In the genomic region with DNA sequence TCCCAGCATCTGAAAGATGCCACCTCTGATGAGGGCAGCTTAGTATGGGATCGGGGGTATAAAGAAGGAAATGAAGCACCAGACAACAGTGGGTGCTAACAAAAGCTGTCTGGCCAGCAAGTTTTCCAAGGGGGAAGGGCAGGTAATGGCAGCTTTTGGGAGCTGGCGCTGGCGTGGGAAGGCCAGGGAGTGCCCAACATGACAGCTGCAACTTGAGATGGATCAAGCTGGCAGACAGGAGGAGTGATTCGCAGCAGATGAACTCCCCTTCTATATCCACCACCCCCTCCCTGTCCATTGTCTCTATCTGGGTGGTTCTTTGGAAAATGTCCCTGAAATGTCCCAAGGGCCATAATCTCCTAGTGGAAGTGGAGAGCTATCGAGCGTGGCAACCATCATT, we compare ENCODE assay signal across 17 cellular contexts.
"Had no signal": no experiment of that assay in that cellular context is flagged by ENCODE, and none has a peak within 500 bp of the region (broad histone marks: within the 10 kb centered on the region; RNA-seq: fewer than 3 reads in every experiment).

No MANE protein-coding gene starts in this region.

- H3K27ac Mint-ChIP-seq: activated naive CD8-positive, alpha-beta T cell treated with anti-CD3 and anti-CD28 coated beads for 36 hours had no signal

- H3K27me3 ChIP-seq: dorsolateral prefrontal cortex, esophagus squamous epithelium, heart left ventricle, stomach had no signal

- H3K4me3 ChIP-seq: dorsolateral prefrontal cortex, esophagus squamous epithelium, heart left ventricle, skin epidermis, stomach, thoracic aorta had no signal

- H3K9me3 ChIP-seq: esophagus squamous epithelium, heart left ventricle, stomach, thoracic aorta had no signal

- H3K4me3 Mint-ChIP-seq: activated naive CD8-positive, alpha-beta T cell treated with anti-CD3 and anti-CD28 coated beads for 36 hours had no signal

- ATAC-seq: heart left ventricle had no signal

- H3K27me3 Mint-ChIP-seq: activated naive CD8-positive, alpha-beta T cell treated with anti-CD3 and anti-CD28 coated beads for 36 hours had no signal

- FAIRE-seq: bronchial epithelial cell, endometrium, islet of Langerhans, urothelium cell line had no signal

- H3K27ac ChIP-seq: esophagus squamous epithelium, heart left ventricle, stomach, thoracic aorta had no signal

- DNase-seq: activated CD4-positive, alpha-beta T cell treated with anti-CD3 and anti-CD28 coated beads, Interleukin-2, amount 50 U/mL, for 1 hour; activated gamma-delta T cell; activated naive CD8-positive, alpha-beta T cell treated with anti-CD3 and anti-CD28 coated beads for 36 hours; activated T-cell treated with anti-CD3 and anti-CD28 coated beads, Interleukin-2, amount 50 U/mL, for 1 hour; anterior cingulate cortex; dorsolateral prefrontal cortex; esophagus squamous epithelium; foreskin fibroblast; stimulated activated CD4-positive, alpha-beta T cell treated with anti-CD3 and anti-CD28 coated beads, Interleukin-4, amount 100 ng/mL, for 4 hours; stomach had no signal

- H3K9me3 Mint-ChIP-seq: activated naive CD8-positive, alpha-beta T cell treated with anti-CD3 and anti-CD28 coated beads for 36 hours had no signal
